In the genomic region with DNA sequence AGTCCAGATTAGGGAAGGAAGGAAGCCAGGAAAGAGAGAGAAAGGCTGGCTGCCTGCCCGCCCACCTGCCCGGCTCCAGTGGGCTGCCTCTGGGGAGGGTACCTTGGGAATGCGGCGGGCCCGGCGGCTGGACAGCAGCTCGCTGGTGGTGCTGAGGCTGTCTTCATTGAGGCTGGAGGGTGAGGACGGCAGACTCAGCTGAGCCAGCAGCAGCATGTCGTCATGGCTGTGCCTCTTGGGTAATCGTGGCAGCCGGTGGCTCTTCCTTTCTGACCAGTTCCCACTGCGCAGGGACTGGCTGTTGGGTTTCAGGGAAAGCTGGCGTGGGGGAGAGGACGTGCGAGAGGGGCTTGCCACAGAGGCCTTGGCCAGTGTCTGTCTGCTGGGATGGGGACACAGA, we compare ENCODE assay signal across 1 cellular context.
TF ChIP-seq lines count a peak whose summit lies in the region.

No MANE protein-coding gene starts in this region.

TF ChIP-seq in WTC11, 78 proteins besides CTCF, POLR2A, EP300 and RAD21 (continued from another document):
- no peak for TF ChIP-seq CREM (CRISPR knock-in tag; IDR thresholded peaks at IDR 0.05)
- TF ChIP-seq, protein P1, sequence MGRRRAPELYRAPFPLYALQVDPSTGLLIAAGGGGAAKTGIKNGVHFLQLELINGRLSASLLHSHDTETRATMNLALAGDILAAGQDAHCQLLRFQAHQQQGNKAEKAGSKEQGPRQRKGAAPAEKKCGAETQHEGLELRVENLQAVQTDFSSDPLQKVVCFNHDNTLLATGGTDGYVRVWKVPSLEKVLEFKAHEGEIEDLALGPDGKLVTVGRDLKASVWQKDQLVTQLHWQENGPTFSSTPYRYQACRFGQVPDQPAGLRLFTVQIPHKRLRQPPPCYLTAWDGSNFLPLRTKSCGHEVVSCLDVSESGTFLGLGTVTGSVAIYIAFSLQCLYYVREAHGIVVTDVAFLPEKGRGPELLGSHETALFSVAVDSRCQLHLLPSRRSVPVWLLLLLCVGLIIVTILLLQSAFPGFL (CRISPR knock-in tag; IDR thresholded peaks at IDR 0.05; ENCODE audit: borderline replicate concordance), result no peak
- TF ChIP-seq, protein P2, sequence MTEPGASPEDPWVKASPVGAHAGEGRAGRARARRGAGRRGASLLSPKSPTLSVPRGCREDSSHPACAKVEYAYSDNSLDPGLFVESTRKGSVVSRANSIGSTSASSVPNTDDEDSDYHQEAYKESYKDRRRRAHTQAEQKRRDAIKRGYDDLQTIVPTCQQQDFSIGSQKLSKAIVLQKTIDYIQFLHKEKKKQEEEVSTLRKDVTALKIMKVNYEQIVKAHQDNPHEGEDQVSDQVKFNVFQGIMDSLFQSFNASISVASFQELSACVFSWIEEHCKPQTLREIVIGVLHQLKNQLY (CRISPR knock-in tag; IDR thresholded peaks at IDR 0.05), result no peak
TF ChIP-seq in WTC11: peak in this region for 0.
